Comparison of ENCODE assay signal across 10 cellular contexts in the genomic region with DNA sequence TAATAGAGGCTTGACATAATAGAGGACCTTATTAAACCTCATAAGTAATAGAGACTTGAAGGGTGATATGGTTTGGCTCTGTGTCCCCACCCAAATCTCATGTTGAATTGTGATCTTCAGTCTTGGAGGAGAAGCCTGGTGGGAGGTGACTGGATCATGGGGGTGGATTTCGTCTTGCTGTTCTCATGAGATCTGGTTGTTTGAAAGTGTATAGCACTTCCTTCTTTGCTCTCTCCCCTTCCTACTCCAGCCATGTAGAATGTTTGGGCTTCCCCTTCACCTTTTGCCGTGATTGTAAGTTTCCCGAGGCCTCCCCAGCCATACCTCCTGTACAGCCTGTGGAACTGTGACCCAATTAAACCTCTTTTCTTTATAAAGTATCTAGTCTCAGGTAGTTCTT. TPM values are rescaled to one million over a fixed set of nuclear protein-coding genes. Genes with fewer than 3 reads are reported as not detected.
DNase-seq lines count a peak whose midpoint lies in the region; ATAC-seq lines count a peak whose summit lies in the region.
"Had no signal": no experiment of that assay in that cellular context is flagged by ENCODE, and none has a peak within 500 bp of the region (broad histone marks: within the 10 kb centered on the region; RNA-seq: fewer than 3 reads in every experiment).

No MANE protein-coding gene starts in this region.

- no peaks in the 10 kb centered on the region for H3K27me3 Mint-ChIP-seq in activated T-cell treated with anti-CD3 and anti-CD28 coated beads, Interleukin-2, amount 50 U/mL, for 4 hours (ENCODE audit: low read depth)
- no peaks in the 10 kb centered on the region for H3K27me3 Mint-ChIP-seq in T-cell

- H3K36me3 ChIP-seq in skeletal muscle tissue (ENCODE audit: control insufficient read depth in 3 of 3, insufficient read depth in 3 of 3, low read length in 3 of 3) (peaks cover 0 to 8% (median 7%) of the 10 kb centered on the region in 3 donors), H7 (replicated peaks; ENCODE audit: control insufficient read depth, insufficient read depth, low read length) (peaks cover 2% of the 10 kb centered on the region; the same call in 1 of the 2 replicates)

- peak; percentile 12 to 18 for ATAC-seq in activated T-cell treated with anti-CD3 and anti-CD28 coated beads, Interleukin-2, amount 50 U/mL, for 4 hours
- peak; percentile 12 for ATAC-seq in GM21825 (IDR thresholded peaks at IDR 0.05; ENCODE audit: unreplicated experiment)
- ATAC-seq in T-cell (replicated peaks in 1 of 4) = no peak

- no peaks in the 10 kb centered on the region for H3K9me3 Mint-ChIP-seq in activated T-cell treated with anti-CD3 and anti-CD28 coated beads, Interleukin-2, amount 50 U/mL, for 4 hours
- no peaks in the 10 kb centered on the region for H3K9me3 Mint-ChIP-seq in T-cell

- H3K27ac ChIP-seq in skeletal muscle tissue (ENCODE audit: low read depth, low read length) = peak overlapping the region; percentile 57

- peaks cover 10 to 19% (median 18%) of the 10 kb centered on the region in 3 donors for H3K4me1 ChIP-seq in skeletal muscle tissue (ENCODE audit: control insufficient read depth in 3 of 3, insufficient read depth in 3 of 3, low read length in 3 of 3)

- H3K9me3 ChIP-seq in skeletal muscle tissue (ENCODE audit: control insufficient read depth in 3 of 3, low read length in 3 of 3) = no peaks in the 10 kb centered on the region
- H3K9me3 ChIP-seq: mucosa of descending colon had no signal

- H3K27me3 ChIP-seq in skeletal muscle tissue (ENCODE audit: control insufficient read depth in 3 of 3, insufficient read depth in 3 of 3, low read length in 3 of 3) = no peaks in the 10 kb centered on the region
- H3K27me3 ChIP-seq in H7 (ENCODE audit: control insufficient read depth, insufficient read depth, low read length) = no peaks in the 10 kb centered on the region

- H3K4me1 Mint-ChIP-seq in activated T-cell treated with anti-CD3 and anti-CD28 coated beads, Interleukin-2, amount 50 U/mL, for 4 hours (ENCODE audit: low read depth) = peaks cover 40% of the 10 kb centered on the region
- H3K4me1 Mint-ChIP-seq in T-cell = peaks cover 37 to 44% (median 40%) of the 10 kb centered on the region in 3 donors

- no peaks in the 10 kb centered on the region for H3K36me3 Mint-ChIP-seq in activated T-cell treated with anti-CD3 and anti-CD28 coated beads, Interleukin-2, amount 50 U/mL, for 4 hours (ENCODE audit: insufficient read depth)
- no peaks in the 10 kb centered on the region for H3K36me3 Mint-ChIP-seq in T-cell

- peak overlapping the region; percentile 36 for H3K4me3 Mint-ChIP-seq in activated T-cell treated with anti-CD3 and anti-CD28 coated beads, Interleukin-2, amount 50 U/mL, for 4 hours
- H3K4me3 Mint-ChIP-seq in T-cell = no peak overlapping the region

- CTCF ChIA-PET in T-cell (lab: Charles Lee) = no interaction called here

- no peak for DNase-seq in activated T-cell treated with anti-CD3 and anti-CD28 coated beads, Interleukin-2, amount 50 U/mL, for 4 hours
- DNase-seq in activated T-cell treated with anti-CD3 and anti-CD28 coated beads for 4 hours (no peak), T-cell (no peak), H7 (no peak), SKM-1 (lab: John Stamatoyannopoulos, UW; ENCODE audit: unreplicated experiment) (no peak), NCI-H446 treated with DMSO at 0.1 percent for 48 hours (lab: John Stamatoyannopoulos, UW) (no peak)
- DNase-seq: activated CD4-positive, CD25-positive, alpha-beta regulatory T cell treated with anti-CD3 and anti-CD28 coated beads, Interleukin-2, amount 50 U/mL, for 72 hours; mucosa of descending colon had no signal

- POLR2A ChIA-PET in T-cell (lab: Charles Lee) = no interaction called here

- no peak overlapping the region for H3K9ac ChIP-seq in skeletal muscle tissue (ENCODE audit: low read depth in 1 of 3, low read length in 3 of 3)

- H3K4me3 ChIP-seq in skeletal muscle tissue (ENCODE audit: low read length in 3 of 3) (peak overlapping the region in 1 of 3 donors; percentile 30), H7 (ENCODE audit: insufficient read depth, low read depth, low read length) (no peak overlapping the region)
- H3K4me3 ChIP-seq: mucosa of descending colon had no signal

- peak overlapping the region; percentile 68 to 71 for H3K27ac Mint-ChIP-seq in T-cell

RNA-seq across cellular contexts. Expression of gene KIFBP, which starts 8.6 kb away (rescaled TPM):
- 10 to 100 TPM in 1 of 3 donors, 1 to 10 TPM in 2; 7.5 to 11.4 (median 9.3) TPM for total RNA-seq in activated T-cell treated with anti-CD3 and anti-CD28 coated beads, Interleukin-2, amount 50 U/mL, for 4 hours
- total RNA-seq in T-cell (10 to 100 TPM in 3 of 5 donors, 1 to 10 TPM in 2; 5.9 to 15.2 (median 13.2) TPM), skeletal muscle tissue (18.8 TPM)
- total RNA-seq in H7 (2014; rRNA removed; shearing (Covaris generic)) = 38.2 and 41.4 TPM in 2 replicates

RNA-seq across cellular contexts. Expression of gene DDX21, which starts 41.2 kb away (rescaled TPM):
- total RNA-seq in activated T-cell treated with anti-CD3 and anti-CD28 coated beads, Interleukin-2, amount 50 U/mL, for 4 hours = 100 to 1,000 TPM; 443 to 481 (median 460) TPM
- total RNA-seq in T-cell (10 to 100 TPM; 53.7 to 86.0 (median 60.7) TPM), skeletal muscle tissue (24.5 TPM)
- 121 and 145 TPM in 2 replicates for total RNA-seq in H7 (2014; rRNA removed; shearing (Covaris generic))

Comparison
In these comparisons a context has a peak if more than half of its experiments do, and no peak if none do; other contexts are left out.
1. ATAC-seq: peak in activated T-cell treated with anti-CD3 and anti-CD28 coated beads, Interleukin-2, amount 50 U/mL, for 4 hours (2 of 2) and GM21825 (single experiment); none in T-cell (0 of 4).